ENCODE assay signal across 1 cellular context in genomic region chr9:33436445-33436844, GRCh38.
TF ChIP-seq lines count a peak whose summit lies in the region.

No MANE protein-coding gene starts in this region.

TF ChIP-seq in WTC11, 78 proteins besides CTCF, POLR2A, EP300 and RAD21 (continued from another document):
- TF ChIP-seq AFF4 (CRISPR knock-in tag; IDR thresholded peaks at IDR 0.05; ENCODE audit: borderline replicate concordance), result no peak
- no peak for TF ChIP-seq ARID4B (CRISPR knock-in tag; IDR thresholded peaks at IDR 0.05; ENCODE audit: borderline replicate concordance)
- TF ChIP-seq ATF1 (CRISPR knock-in tag; IDR thresholded peaks at IDR 0.05), result no peak
- no peak for TF ChIP-seq E2F1 (CRISPR knock-in tag; IDR thresholded peaks at IDR 0.05)
- no peak for TF ChIP-seq USF2 (CRISPR knock-in tag; IDR thresholded peaks at IDR 0.05)
- TF ChIP-seq NR2C2 (CRISPR knock-in tag; IDR thresholded peaks at IDR 0.05), result no peak
- no peak for TF ChIP-seq PRDM15 (CRISPR knock-in tag; IDR thresholded peaks at IDR 0.05)
- TF ChIP-seq ZNF317 (CRISPR knock-in tag; IDR thresholded peaks at IDR 0.05; ENCODE audit: borderline replicate concordance, low read depth), result no peak
- no peak for TF ChIP-seq ZNF263 (CRISPR knock-in tag; IDR thresholded peaks at IDR 0.05; ENCODE audit: low read depth)
- no peak for TF ChIP-seq E2F5 (CRISPR knock-in tag; IDR thresholded peaks at IDR 0.05)
- no peak for TF ChIP-seq CBFB (CRISPR knock-in tag; IDR thresholded peaks at IDR 0.05; ENCODE audit: low read depth)
- no peak for TF ChIP-seq AR (CRISPR knock-in tag; IDR thresholded peaks at IDR 0.05)
- no peak for TF ChIP-seq ATF3 (CRISPR knock-in tag; conservative IDR thresholded peaks at IDR 0.05)
- TF ChIP-seq GABPB1 (CRISPR knock-in tag; IDR thresholded peaks at IDR 0.05), result no peak
- no peak for TF ChIP-seq ZNF512 (CRISPR knock-in tag; IDR thresholded peaks at IDR 0.05; ENCODE audit: borderline replicate concordance)
- no peak for TF ChIP-seq ZNF396 (CRISPR knock-in tag; IDR thresholded peaks at IDR 0.05; ENCODE audit: borderline replicate concordance)
TF ChIP-seq in WTC11: peak in this region for 0.
